Comparison of ENCODE assay signal across 24 cellular contexts in genomic region chr5:139058121-139058520, GRCh38.
DNase-seq lines count a peak whose midpoint lies in the region; ATAC-seq, FAIRE-seq and TF ChIP-seq lines count a peak whose summit lies in the region.
"Had no signal": no experiment of that assay in that cellular context is flagged by ENCODE, and none has a peak within 500 bp of the region (broad histone marks: within the 10 kb centered on the region; RNA-seq: fewer than 3 reads in every experiment).

No MANE protein-coding gene starts in this region.

- no peak overlapping the region for H3K56ac ChIP-seq in IMR-90 (ENCODE audit: extremely low read depth, insufficient read depth, low read length)

- TF ChIP-seq CTCF in IMR-90 (conservative IDR thresholded peaks at IDR 0.05; ENCODE audit: low read depth, low read length) (no peak), astrocyte (IDR thresholded peaks at IDR 0.05; ENCODE audit: insufficient read depth, low read depth, low read length) (no peak)
- no peak for TF ChIP-seq CTCF in activated CD8-positive, alpha-beta T cell treated with anti-CD3 and anti-CD28 coated beads for 36 hours (IDR thresholded peaks at IDR 0.05)

- no peak overlapping the region for H3K14ac ChIP-seq in IMR-90 (replicated peaks; ENCODE audit: low read depth, low read length)

- no peak overlapping the region for H3K27ac Mint-ChIP-seq in astrocyte (ENCODE audit: unreplicated experiment)
- no peak overlapping the region for H3K27ac Mint-ChIP-seq in activated CD8-positive, alpha-beta T cell treated with anti-CD3 and anti-CD28 coated beads for 36 hours
- H3K27ac Mint-ChIP-seq: activated CD4-positive, alpha-beta memory T cell treated with anti-CD3 and anti-CD28 coated beads, Interleukin-2, amount 10 ng/mL, durations not matched to agents 7 days and 5 days; CD8-positive, alpha-beta T cell; T-helper 2 cell treated with Interferon-gamma antibody and Interleukin-4, amounts not matched to agents 5 μg/mL and 100 μg/mL, for 36 hours had no signal

- peaks cover 8% of the 10 kb centered on the region for H3K9me3 Mint-ChIP-seq in astrocyte (ENCODE audit: unreplicated experiment)
- no peaks in the 10 kb centered on the region for H3K9me3 Mint-ChIP-seq in activated CD8-positive, alpha-beta T cell treated with anti-CD3 and anti-CD28 coated beads for 36 hours
- H3K9me3 Mint-ChIP-seq: activated CD4-positive, alpha-beta memory T cell treated with anti-CD3 and anti-CD28 coated beads, Interleukin-2, amount 10 ng/mL, durations not matched to agents 7 days and 5 days; activated T-cell treated with anti-CD3 and anti-CD28 coated beads, Interleukin-2, amount 50 U/mL, for 4 hours; CD8-positive, alpha-beta T cell; neural crest cell; T-helper 2 cell treated with Interferon-gamma antibody and Interleukin-4, amounts not matched to agents 5 μg/mL and 100 μg/mL, for 36 hours had no signal

- H2AFZ ChIP-seq in IMR-90 (replicated peaks; ENCODE audit: low read length, poor library complexity) = no peak overlapping the region
- no peak overlapping the region for H2AFZ ChIP-seq in astrocyte (ENCODE audit: low read depth, low read length)

- peaks cover 25% of the 10 kb centered on the region for H3K4me1 Mint-ChIP-seq in astrocyte (ENCODE audit: low read depth, unreplicated experiment)
- no peaks in the 10 kb centered on the region for H3K4me1 Mint-ChIP-seq in activated CD8-positive, alpha-beta T cell treated with anti-CD3 and anti-CD28 coated beads for 36 hours (ENCODE audit: low read depth)
- H3K4me1 Mint-ChIP-seq: activated CD4-positive, alpha-beta memory T cell treated with anti-CD3 and anti-CD28 coated beads, Interleukin-2, amount 10 ng/mL, durations not matched to agents 7 days and 5 days had no signal

- no peak overlapping the region for H3K23ac ChIP-seq in IMR-90 (ENCODE audit: low read depth, low read length)

- CTCF ChIA-PET in IMR-90 (lab: Yijun Ruan, JAX) = no interaction called here
- CTCF ChIA-PET in activated CD8-positive, alpha-beta T cell treated with anti-CD3 and anti-CD28 coated beads for 36 hours (lab: Charles Lee) = no interaction called here

- peak; percentile 62 for FAIRE-seq in astrocyte (lab: Jason Lieb, UNC)
- FAIRE-seq: endometrium had no signal

- DNase-seq in AG08396 (ENCODE audit: low spot score) (peak; percentile 32), IMR-90 (peak; percentile 58), astrocyte (ENCODE audit: low read depth) (peak; percentile 73), foreskin melanocyte (peak; percentile 65), NCI-H748 (lab: John Stamatoyannopoulos, UW; ENCODE audit: unreplicated experiment) (no peak), NCI-H82 (lab: John Stamatoyannopoulos, UW) (no peak), GDM1 (lab: John Stamatoyannopoulos, UW) (no peak)
- no peak for DNase-seq in activated CD8-positive, alpha-beta T cell treated with anti-CD3 and anti-CD28 coated beads for 36 hours
- DNase-seq: activated CD4-positive, alpha-beta memory T cell treated with anti-CD3 and anti-CD28 coated beads, Interleukin-2, amount 10 ng/mL, durations not matched to agents 7 days and 5 days; activated CD4-positive, CD25-positive, alpha-beta regulatory T cell; activated naive CD4-positive, alpha-beta T cell treated with anti-CD3 and anti-CD28 coated beads, Interleukin-2, amount 50 U/mL, for 16 hours; activated T-cell treated with anti-CD3 and anti-CD28 coated beads, Interleukin-2, amount 50 U/mL, for 4 hours; CD8-positive, alpha-beta T cell; KG1; midbrain; NCI-H1436; NCI-H748 treated with DMSO at 0.1 percent for 48 hours; substantia nigra had no signal

- H3K4me3 Mint-ChIP-seq in astrocyte (ENCODE audit: unreplicated experiment) = no peak overlapping the region
- no peak overlapping the region for H3K4me3 Mint-ChIP-seq in activated CD8-positive, alpha-beta T cell treated with anti-CD3 and anti-CD28 coated beads for 36 hours
- H3K4me3 Mint-ChIP-seq: activated CD4-positive, alpha-beta memory T cell treated with anti-CD3 and anti-CD28 coated beads, Interleukin-2, amount 10 ng/mL, durations not matched to agents 7 days and 5 days; activated T-cell treated with anti-CD3 and anti-CD28 coated beads, Interleukin-2, amount 50 U/mL, for 4 hours; brain; CD8-positive, alpha-beta T cell; neural crest cell; T-helper 2 cell treated with Interferon-gamma antibody and Interleukin-4, amounts not matched to agents 5 μg/mL and 100 μg/mL, for 36 hours had no signal

- peaks cover 0 to 13% of the 10 kb centered on the region in 2 experiments; a peak in 3 of 4 replicates for H3K79me1 ChIP-seq in IMR-90 (ENCODE audit: low read depth in 1 of 2, low read length in 2 of 2)

- no peak overlapping the region for H3K4ac ChIP-seq in IMR-90 (ENCODE audit: low read depth, low read length)

- no peak overlapping the region for H2AK9ac ChIP-seq in IMR-90 (replicated peaks; ENCODE audit: low read depth, low read length, poor library complexity)

- H3K27me3 Mint-ChIP-seq in astrocyte (ENCODE audit: low read depth, unreplicated experiment) = no peaks in the 10 kb centered on the region
- no peaks in the 10 kb centered on the region for H3K27me3 Mint-ChIP-seq in activated CD8-positive, alpha-beta T cell treated with anti-CD3 and anti-CD28 coated beads for 36 hours
- H3K27me3 Mint-ChIP-seq: activated CD4-positive, alpha-beta memory T cell treated with anti-CD3 and anti-CD28 coated beads, Interleukin-2, amount 10 ng/mL, durations not matched to agents 7 days and 5 days; brain had no signal

- H2BK120ac ChIP-seq in IMR-90 (ENCODE audit: low read depth, low read length) = no peak overlapping the region

- H3K27ac ChIP-seq in IMR-90 (ENCODE audit: insufficient read depth, low read length) (no peak overlapping the region), astrocyte (ENCODE audit: low read depth, low read length) (no peak overlapping the region)
- H3K27ac ChIP-seq: coronary artery, SK-N-MC had no signal

- H3K36me3 ChIP-seq in IMR-90 (ENCODE audit: control insufficient read depth, insufficient read depth, low read length) (no peaks in the 10 kb centered on the region), astrocyte (ENCODE audit: insufficient read depth, low read length) (no peaks in the 10 kb centered on the region)

- H2BK15ac ChIP-seq in IMR-90 (ENCODE audit: low read depth, low read length) = no peak overlapping the region

- no TSS peak for BruUV-seq in IMR-90 (replicated peaks; lab: Mats Ljungman, UMichigan)

- H3K9me1 ChIP-seq in IMR-90 (ENCODE audit: insufficient read depth, low read length) = peaks cover 10% of the 10 kb centered on the region; the same call in 1 of the 2 replicates

- 0 out of 2 replicates have a peak, but pooled peaks have one; percentile 21 for ATAC-seq in IMR-90 (ENCODE audit: low read depth)
- no peak for ATAC-seq in activated CD8-positive, alpha-beta T cell treated with anti-CD3 and anti-CD28 coated beads for 36 hours
- ATAC-seq: activated T-cell treated with anti-CD3 and anti-CD28 coated beads, Interleukin-2, amount 50 U/mL, for 4 hours; CD8-positive, alpha-beta T cell had no signal

- no peak overlapping the region for H4K91ac ChIP-seq in IMR-90 (ENCODE audit: insufficient read depth, low read depth, low read length)

- no peak overlapping the region for H4K5ac ChIP-seq in IMR-90 (ENCODE audit: low read depth, low read length)

- no peaks in the 10 kb centered on the region for H3K9me3 ChIP-seq in IMR-90 (ENCODE audit: control insufficient read depth, insufficient read depth, low read length)
- no peaks in the 10 kb centered on the region for H3K9me3 ChIP-seq in astrocyte (ENCODE audit: insufficient read depth, low read depth, low read length)

- no peak for TF ChIP-seq RAD21 in IMR-90 (IDR thresholded peaks at IDR 0.05; ENCODE audit: low read length)

- no peak overlapping the region for H4K8ac ChIP-seq in IMR-90 (ENCODE audit: low read depth in 2 of 2, low read length in 2 of 2)

- no peaks in the 10 kb centered on the region for H3K79me2 ChIP-seq in astrocyte (ENCODE audit: insufficient read depth, low read length)

- no CpG with 5 or more reads among the region's 2 CpGs for WGBS in IMR-90 (ENCODE audit: extremely low coverage in 2 of 2, insufficient read length in 1 of 2), 2 experiments

- H3K18ac ChIP-seq in IMR-90 (ENCODE audit: low read depth, low read length) = no peak overlapping the region

- peaks cover 14% of the 10 kb centered on the region; the same call in 1 of the 2 replicates for H4K20me1 ChIP-seq in IMR-90 (ENCODE audit: insufficient read depth, low read length)
- peaks cover 5% of the 10 kb centered on the region for H4K20me1 ChIP-seq in astrocyte (ENCODE audit: insufficient read depth, low read length)

- H3K4me1 ChIP-seq in IMR-90 (ENCODE audit: control insufficient read depth, insufficient read depth, low read length) = peaks cover 10% of the 10 kb centered on the region
- peaks cover 15% of the 10 kb centered on the region for H3K4me1 ChIP-seq in astrocyte (ENCODE audit: insufficient read depth, low read length)

- H2AK5ac ChIP-seq in IMR-90 (ENCODE audit: low read depth, low read length) = no peak overlapping the region

- H2BK5ac ChIP-seq in IMR-90 (ENCODE audit: low read depth, low read length, poor library complexity, severe bottlenecking) = no peak overlapping the region

- no peak overlapping the region for H2BK20ac ChIP-seq in IMR-90 (ENCODE audit: low read depth, low read length)

- H3K9ac ChIP-seq in IMR-90 (ENCODE audit: low read depth, low read length) (no peak overlapping the region), astrocyte (ENCODE audit: low read length) (no peak overlapping the region)

- in situ Hi-C loops in IMR-90 (cut with MboI; ENCODE audit: low sequenced_read_pairs) = no loop called here

- H3K36me3 Mint-ChIP-seq in astrocyte (ENCODE audit: low read depth, unreplicated experiment) = peaks cover 10% of the 10 kb centered on the region
- H3K36me3 Mint-ChIP-seq in activated CD8-positive, alpha-beta T cell treated with anti-CD3 and anti-CD28 coated beads for 36 hours (ENCODE audit: low read depth) = no peaks in the 10 kb centered on the region
- H3K36me3 Mint-ChIP-seq: CD8-positive, alpha-beta T cell had no signal

- H3K27me3 ChIP-seq in IMR-90 (ENCODE audit: control insufficient read depth, insufficient read depth, low read length) (no peaks in the 10 kb centered on the region; the same call in 1 of the 2 replicates), astrocyte (ENCODE audit: insufficient read depth, low read length) (no peaks in the 10 kb centered on the region)

- intact Hi-C loops in IMR-90 (cut with micrococcal nuclease) = no loop called here
- intact Hi-C loops in activated CD8-positive, alpha-beta T cell treated with anti-CD3 and anti-CD28 coated beads for 36 hours (cut with micrococcal nuclease) = no loop called here

- dilution Hi-C loops in IMR-90 (cut with HindIII; ENCODE audit: low sequenced_read_pairs, unreplicated experiment) = no loop called here

- H3K4me3 ChIP-seq in IMR-90 (ENCODE audit: insufficient read depth, low read depth, low read length) (no peak overlapping the region), astrocyte (ENCODE audit: insufficient read depth, low read depth, low read length) (no peak overlapping the region)
- H3K4me3 ChIP-seq: coronary artery, SK-N-MC had no signal

- POLR2A ChIA-PET in IMR-90 (lab: Charles Lee; ENCODE audit: unreplicated experiment) = no interaction called here
- POLR2A ChIA-PET in activated CD8-positive, alpha-beta T cell treated with anti-CD3 and anti-CD28 coated beads for 36 hours (lab: Charles Lee) = no interaction called here

- H3K4me2 ChIP-seq in IMR-90 (ENCODE audit: low read depth, low read length) = no peak overlapping the region
- H3K4me2 ChIP-seq in astrocyte (ENCODE audit: low read length) = no peak overlapping the region

- TF ChIP-seq POLR2A in IMR-90 (IDR thresholded peaks at IDR 0.05; ENCODE audit: low read depth, low read length) = no peak

Comparison
In these comparisons a context has a peak if more than half of its experiments do, and no peak if none do; other contexts are left out.
1. DNase-seq: peak in AG08396 (single experiment), IMR-90 (single experiment), astrocyte (single experiment) and foreskin melanocyte (single experiment); none in activated CD8-positive, alpha-beta T cell treated with anti-CD3 and anti-CD28 coated beads for 36 hours (single experiment), NCI-H748 (single experiment), NCI-H82 (single experiment) and GDM1 (single experiment).